In genomic region chr1:144558516-144558915, GRCh38 we compare ENCODE assay signal across 6 cellular contexts. TPM values are rescaled to one million over a fixed set of nuclear protein-coding genes. Genes with fewer than 3 reads are reported as not detected.
"Had no signal": no experiment of that assay in that cellular context is flagged by ENCODE, and none has a peak within 500 bp of the region (broad histone marks: within the 10 kb centered on the region; RNA-seq: fewer than 3 reads in every experiment).

No MANE protein-coding gene starts in this region.

RNA-seq across cellular contexts. Expression of gene PPIAL4F, which starts 34.2 kb away (rescaled TPM):
- total RNA-seq: fibroblast of lung, left ventricle myocardium superior, renal cortical epithelial cell, SJCRH30, subcutaneous adipose tissue, uterus had no signal
- polyA plus RNA-seq: fibroblast of lung had no signal
